In the genomic region with DNA sequence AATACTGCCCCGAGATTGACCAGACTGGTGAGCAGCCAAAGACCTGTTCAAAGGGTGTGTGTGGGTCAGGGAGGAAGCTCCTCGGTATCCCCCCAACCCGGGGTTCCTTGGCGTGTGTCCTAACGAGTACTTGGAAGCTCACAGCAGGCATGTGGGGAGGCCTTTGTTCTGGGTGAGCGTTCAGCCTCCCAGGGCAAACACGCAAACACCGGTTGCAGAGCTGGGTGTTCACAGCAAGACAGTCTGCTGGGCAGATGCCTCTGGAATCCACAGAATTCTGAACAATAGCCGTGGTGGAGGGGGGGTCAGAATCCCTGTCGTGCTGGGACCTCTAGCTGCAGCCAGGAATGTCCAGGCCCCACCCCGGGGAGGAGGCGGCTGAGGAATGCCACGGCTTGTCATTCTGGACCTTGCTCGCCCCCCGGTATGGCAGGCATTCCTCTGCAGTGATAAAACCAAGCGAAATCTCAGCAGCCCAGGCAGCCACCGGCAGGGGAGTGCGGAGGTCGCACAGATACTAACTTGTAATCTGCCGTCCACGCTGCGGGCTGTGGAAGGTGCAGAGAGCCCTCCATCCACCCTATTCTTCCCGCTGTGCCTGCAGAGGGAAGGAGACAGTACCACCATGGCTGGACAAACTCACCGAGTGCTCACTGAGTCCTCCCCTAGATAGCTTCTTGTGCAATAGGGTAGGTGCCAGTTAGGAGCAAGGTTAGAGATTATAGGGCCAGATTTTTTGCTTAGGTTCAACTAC, we compare ENCODE assay signal across 8 cellular contexts.
DNase-seq lines count a peak whose midpoint lies in the region; ATAC-seq, FAIRE-seq and TF ChIP-seq lines count a peak whose summit lies in the region.
"Not testable (repeated sequence)": the region's sequence is repeated elsewhere in the genome, so short reads cannot be mapped to it uniquely, and the experiment has no call there.

No MANE protein-coding gene starts in this region.

- FAIRE-seq in kidney (lab: Jason Lieb, UNC), result not testable (repeated sequence)

- not testable (repeated sequence) for H2AK9ac ChIP-seq in IMR-90 (replicated peaks; ENCODE audit: low read depth, low read length, poor library complexity)

- TF ChIP-seq RAD21 in IMR-90 (IDR thresholded peaks at IDR 0.05; ENCODE audit: low read length), result 0 out of 2 replicates have a peak, but pooled peaks have one; percentile 12

- H3K9me3 ChIP-seq in IMR-90 (ENCODE audit: control insufficient read depth, insufficient read depth, low read length); RWPE2 (ENCODE audit: severe bottlenecking); kidney (ENCODE audit: control insufficient read depth in 1 of 2, low read length in 2 of 2); neuronal stem cell (replicated peaks in 1 of 2; ENCODE audit: control insufficient read depth in 2 of 2, insufficient read depth in 1 of 2, low read depth in 1 of 2, low read length in 2 of 2); suprapubic skin: not testable (repeated sequence)

- peak overlapping the region; percentile 28 for H2BK120ac ChIP-seq in IMR-90 (ENCODE audit: low read depth, low read length)
- not testable (repeated sequence) for H2BK120ac ChIP-seq in neuronal stem cell (ENCODE audit: low read depth, low read length)

- not testable (repeated sequence) for TF ChIP-seq POLR2A in IMR-90 (IDR thresholded peaks at IDR 0.05; ENCODE audit: low read depth, low read length); suprapubic skin (IDR thresholded peaks at IDR 0.05)

- H3K27ac ChIP-seq in IMR-90 (ENCODE audit: insufficient read depth, low read length), result peak overlapping the region; percentile 45
- H3K27ac ChIP-seq in RWPE2 (ENCODE audit: poor library complexity, severe bottlenecking), result peak overlapping the region; percentile 92
- peak overlapping the region; percentile 7 to 63 for H3K27ac ChIP-seq in kidney (ENCODE audit: low read depth in 2 of 2, low read length in 2 of 2)
- peak overlapping the region; percentile 92 for H3K27ac ChIP-seq in neuronal stem cell (replicated peaks; ENCODE audit: low read length)
- H3K27ac ChIP-seq in suprapubic skin, result peak overlapping the region; percentile 95

- H3K18ac ChIP-seq in IMR-90 (ENCODE audit: low read depth, low read length) (peak overlapping the region; percentile 19; the same call in 1 of the 2 replicates), neuronal stem cell (ENCODE audit: low read length) (peak overlapping the region; percentile 44)

- H3K56ac ChIP-seq in IMR-90 (ENCODE audit: extremely low read depth, insufficient read depth, low read length), result peak overlapping the region; percentile 24; the same call in 1 of the 2 replicates

- H2AK5ac ChIP-seq in IMR-90 (ENCODE audit: low read depth, low read length), result peak overlapping the region; percentile 50; the same call in 1 of the 2 replicates
- H2AK5ac ChIP-seq in neuronal stem cell (ENCODE audit: low read depth, low read length), result not testable (repeated sequence)

- H3K4me1 ChIP-seq in IMR-90 (ENCODE audit: control insufficient read depth, insufficient read depth, low read length) (peaks cover 10% of the 10 kb centered on the region), RWPE2 (ENCODE audit: insufficient read depth, poor library complexity, severe bottlenecking) (peaks cover 13% of the 10 kb centered on the region), neuronal stem cell (ENCODE audit: control insufficient read depth in 2 of 2, insufficient read depth in 1 of 2, low read depth in 1 of 2, low read length in 2 of 2) (peaks cover 18 to 25% of the 10 kb centered on the region in 2 donors), suprapubic skin (peaks cover 36% of the 10 kb centered on the region)
- H3K4me1 ChIP-seq in kidney (ENCODE audit: control insufficient read depth in 1 of 2, insufficient read depth in 1 of 2, low read depth in 1 of 2, low read length in 2 of 2), result not testable (repeated sequence)

- H2BK12ac ChIP-seq in neuronal stem cell (ENCODE audit: low read length), result peak overlapping the region; percentile 2

- ATAC-seq in IMR-90 (ENCODE audit: low read depth) (peak; percentile 35), RWPE2 (ENCODE audit: low read depth) (peak; percentile 41)

- not testable (repeated sequence) for H3K4me3 ChIP-seq in IMR-90 (ENCODE audit: insufficient read depth, low read depth, low read length); RWPE2 (ENCODE audit: severe bottlenecking); kidney (ENCODE audit: low read length in 2 of 2); suprapubic skin
- H3K4me3 ChIP-seq in fibroblast of pulmonary artery (replicated peaks; ENCODE audit: low read depth, low read length) (peak overlapping the region; percentile 17), neuronal stem cell (ENCODE audit: low read length in 2 of 2) (peak overlapping the region; percentile 38 to 63)

- H2BK20ac ChIP-seq in IMR-90 (ENCODE audit: low read depth, low read length), result peak overlapping the region; percentile 23

- in situ Hi-C loops in IMR-90 (cut with MboI; ENCODE audit: low sequenced_read_pairs), result not testable (repeated sequence)

- not testable (repeated sequence) for H3K79me1 ChIP-seq in IMR-90 (ENCODE audit: low read depth in 1 of 2, low read length in 2 of 2); neuronal stem cell (ENCODE audit: low read depth, low read length)

- peak; percentile 14; the same call in 1 of the 2 replicates for TF ChIP-seq CTCF in IMR-90 (conservative IDR thresholded peaks at IDR 0.05; ENCODE audit: low read depth, low read length)
- not testable (repeated sequence) for TF ChIP-seq CTCF in RWPE2 (IDR thresholded peaks at IDR 0.05; ENCODE audit: poor library complexity, severe bottlenecking); fibroblast of pulmonary artery (IDR thresholded peaks at IDR 0.05; ENCODE audit: low read length, missing control alignments); kidney (IDR thresholded peaks at IDR 0.05; ENCODE audit: borderline replicate concordance, extremely low read depth, insufficient read depth); suprapubic skin (IDR thresholded peaks at IDR 0.05)

- peaks cover 22% of the 10 kb centered on the region for H4K20me1 ChIP-seq in IMR-90 (ENCODE audit: insufficient read depth, low read length)

- H4K5ac ChIP-seq in IMR-90 (ENCODE audit: low read depth, low read length), result peak overlapping the region; percentile 47

- dilution Hi-C loops in IMR-90 (cut with HindIII; ENCODE audit: low sequenced_read_pairs, unreplicated experiment), result not testable (repeated sequence)

- POLR2A ChIA-PET in IMR-90 (lab: Charles Lee; ENCODE audit: unreplicated experiment), result not testable (repeated sequence)

- H2AFZ ChIP-seq in IMR-90 (replicated peaks; ENCODE audit: low read length, poor library complexity) (peak overlapping the region; percentile 65), neuronal stem cell (ENCODE audit: low read length) (peak overlapping the region; percentile 95)

- 11% methylated on average over 5 of the region's 24 CpGs; no CpG with 5 or more reads in 1 of the 2 experiments for WGBS in IMR-90 (ENCODE audit: extremely low coverage in 2 of 2, insufficient read length in 1 of 2), 2 experiments
- WGBS in neuronal stem cell (ENCODE audit: extremely low coverage in 2 of 2, insufficient read length in 2 of 2, insufficient replicate concordance in 1 of 2), 2 donors, result no CpG with 5 or more reads among the region's 24 CpGs
- WGBS in suprapubic skin, result 41% methylated on average over 5 of the region's 24 CpGs

- peak overlapping the region; percentile 48 for H3K4ac ChIP-seq in IMR-90 (ENCODE audit: low read depth, low read length)
- H3K4ac ChIP-seq in neuronal stem cell (ENCODE audit: low read length), result not testable (repeated sequence)

- H4K8ac ChIP-seq in IMR-90 (ENCODE audit: low read depth in 2 of 2, low read length in 2 of 2), result peak overlapping the region; percentile 17 to 68
- not testable (repeated sequence) for H4K8ac ChIP-seq in neuronal stem cell (ENCODE audit: low read depth, low read length)

- H3K36me3 ChIP-seq in IMR-90 (ENCODE audit: control insufficient read depth, insufficient read depth, low read length); kidney (ENCODE audit: control insufficient read depth in 1 of 2, insufficient read depth in 2 of 2, low read length in 2 of 2); neuronal stem cell (replicated peaks in 1 of 2; ENCODE audit: control insufficient read depth in 2 of 2, insufficient read depth in 2 of 2, low read length in 2 of 2); suprapubic skin: not testable (repeated sequence)
- peaks cover 19% of the 10 kb centered on the region for H3K36me3 ChIP-seq in RWPE2 (ENCODE audit: low read depth)

- H3K9me1 ChIP-seq in IMR-90 (ENCODE audit: insufficient read depth, low read length), result not testable (repeated sequence)

- H4K91ac ChIP-seq in IMR-90 (ENCODE audit: insufficient read depth, low read depth, low read length), result peak overlapping the region; percentile 78
- not testable (repeated sequence) for H4K91ac ChIP-seq in neuronal stem cell (ENCODE audit: low read depth, low read length, poor library complexity)

- intact Hi-C loops in IMR-90 (cut with micrococcal nuclease); kidney (cut with DNase I): not testable (repeated sequence)

- peak overlapping the region; percentile 29 for H2BK15ac ChIP-seq in IMR-90 (ENCODE audit: low read depth, low read length)
- H2BK15ac ChIP-seq in neuronal stem cell (ENCODE audit: low read length), result not testable (repeated sequence)

- BruUV-seq in IMR-90 (replicated peaks; lab: Mats Ljungman, UMichigan), result not testable (repeated sequence)

- peak overlapping the region; percentile 61 for H2BK5ac ChIP-seq in IMR-90 (ENCODE audit: low read depth, low read length, poor library complexity, severe bottlenecking)
- H2BK5ac ChIP-seq in neuronal stem cell (ENCODE audit: low read length), result peak overlapping the region; percentile 21

- not testable (repeated sequence) for H3K27me3 ChIP-seq in IMR-90 (ENCODE audit: control insufficient read depth, insufficient read depth, low read length); RWPE2 (ENCODE audit: insufficient read depth, poor library complexity, severe bottlenecking); neuronal stem cell (ENCODE audit: control insufficient read depth in 3 of 3, insufficient read depth in 3 of 3, low read depth in 1 of 3, low read length in 3 of 3); suprapubic skin

- H3K14ac ChIP-seq in IMR-90 (replicated peaks; ENCODE audit: low read depth, low read length), result peak overlapping the region; percentile 89; the same call in 1 of the 2 replicates
- not testable (repeated sequence) for H3K14ac ChIP-seq in neuronal stem cell (ENCODE audit: low read length)

- H3K4me2 ChIP-seq in IMR-90 (ENCODE audit: low read depth, low read length) (peak overlapping the region; percentile 87), neuronal stem cell (ENCODE audit: insufficient read depth, low read length, poor library complexity, severe bottlenecking) (peak overlapping the region; percentile 51)

- CTCF ChIA-PET in IMR-90 (lab: Yijun Ruan, JAX), result not testable (repeated sequence)

- peak overlapping the region; percentile 94; the same call in 1 of the 2 replicates for H3K23ac ChIP-seq in IMR-90 (ENCODE audit: low read depth, low read length)
- not testable (repeated sequence) for H3K23ac ChIP-seq in neuronal stem cell (ENCODE audit: low read depth, low read length, poor library complexity)

- TF ChIP-seq EP300 in suprapubic skin (IDR thresholded peaks at IDR 0.05), result not testable (repeated sequence)

- peak overlapping the region; percentile 61; the same call in 1 of the 2 replicates for H3K9ac ChIP-seq in IMR-90 (ENCODE audit: low read depth, low read length)
- not testable (repeated sequence) for H3K9ac ChIP-seq in kidney (ENCODE audit: low read length in 2 of 2); neuronal stem cell (ENCODE audit: low read depth, low read length, poor library complexity)

- DNase-seq in COLO668 (lab: John Stamatoyannopoulos, UW; ENCODE audit: unreplicated experiment) (peak; percentile 34), IMR-90 (peak; percentile 67), RWPE2 (ENCODE audit: low spot score) (peak; percentile 38), amygdala (lab: John Stamatoyannopoulos, UW) (peak in 30 of 56 donors; percentile 20 to 62 (median 40)), fibroblast of pulmonary artery (ENCODE audit: low read depth) (peak; percentile 68), kidney (peak; percentile 78), neuronal stem cell (ENCODE audit: low spot score) (peak; percentile 76), suprapubic skin (ENCODE audit: low spot score in 2 of 2) (peak; percentile 81 to 85)

Comparison
In these comparisons a context has a peak if more than half of its experiments do, and no peak if none do; other contexts are left out.
1. H3K27ac ChIP-seq: peak in every context shown above with its lines; median percentile 95 in suprapubic skin; 92 in RWPE2; 92 in neuronal stem cell; 45 in IMR-90; 35 in kidney.